13 cellular contexts compared by ENCODE assay signal in genomic region chr11:67379061-67380058, GRCh38. TPM values are rescaled to one million over a fixed set of nuclear protein-coding genes. Genes with fewer than 3 reads are reported as not detected.
A peak's percentile ranks its signal among the peaks of the same experiment; 100 is the strongest.
DNase-seq lines count a peak whose midpoint lies in the region; ATAC-seq and TF ChIP-seq lines count a peak whose summit lies in the region.
"Had no signal": no experiment of that assay in that cellular context is flagged by ENCODE, and none has a peak within 500 bp of the region (broad histone marks: within the 10 kb centered on the region; RNA-seq: fewer than 3 reads in every experiment).

No MANE protein-coding gene starts in this region.

- H3K4me3 ChIP-seq in Panc1 (ENCODE audit: low read depth in 2 of 2, low read length in 2 of 2): no peak overlapping the region
- no peak overlapping the region for H3K4me3 ChIP-seq in smooth muscle cell

- H4K20me1 ChIP-seq in smooth muscle cell (ENCODE audit: low read depth): no peaks in the 10 kb centered on the region

- CTCF ChIA-PET in Panc1 (lab: Charles Lee): interaction anchor here (1.7 to 7.7 kb wide), 3 partner anchors 8 to 118 kb away, joined by 5 to 207 read pairs (median 58); partner anchors contain the start of genes CLCF1 and POLD4

- H3K9me3 ChIP-seq in Panc1 (ENCODE audit: control insufficient read depth, insufficient read depth, low read depth, low read length) (no peaks in the 10 kb centered on the region), smooth muscle cell (replicated peaks; ENCODE audit: low read depth) (no peaks in the 10 kb centered on the region)

- H3K4me1 ChIP-seq in Panc1 (ENCODE audit: control insufficient read depth, insufficient read depth, low read length): peaks cover 71% of the 10 kb centered on the region
- H3K4me1 ChIP-seq in smooth muscle cell (ENCODE audit: low read depth): peaks cover 21% of the 10 kb centered on the region

- WGBS in smooth muscle cell (ENCODE audit: low lambda C conversion rate): 55% methylated on average over 22 of the region's 23 CpGs

- DNase-seq in ELR (ENCODE audit: low read depth): peak; percentile 84
- no peak for DNase-seq in Panc1 (ENCODE audit: low read depth, low spot score)
- DNase-seq in erythroblast (lab: John Stamatoyannopoulos, UW): peak; percentile 50 to 76
- no peak for DNase-seq in smooth muscle cell (lab: John Stamatoyannopoulos, UW; ENCODE audit: unreplicated experiment)
- DNase-seq in DMS153 (lab: John Stamatoyannopoulos, UW): no peak
- no peak for DNase-seq in HuH-7 (ENCODE audit: low spot score)
- no peak for DNase-seq in NCI-H2029 treated with DMSO at 0.1 percent for 48 hours (lab: John Stamatoyannopoulos, UW)
- DNase-seq: activated CD4-positive, CD25-positive, alpha-beta regulatory T cell; DMS53; NCI-H2171 treated with DMSO at 0.1 percent for 48 hours had no signal

- H2AFZ ChIP-seq in smooth muscle cell (ENCODE audit: low read depth): peak overlapping the region; percentile 0

- no peaks in the 10 kb centered on the region for H3K79me2 ChIP-seq in smooth muscle cell (ENCODE audit: low read depth)

- BruUV-seq in Panc1 (replicated peaks; lab: Mats Ljungman, UMichigan): no TSS peak

- H3K36me3 ChIP-seq in Panc1 (ENCODE audit: control insufficient read depth, insufficient read depth, low read length) (no peaks in the 10 kb centered on the region), smooth muscle cell (ENCODE audit: low read depth) (no peaks in the 10 kb centered on the region)

- peak overlapping the region; percentile 68 for H3K27ac ChIP-seq in Panc1 (ENCODE audit: low read length)
- H3K27ac ChIP-seq in smooth muscle cell (ENCODE audit: low read depth): no peak overlapping the region

- H3F3A ChIP-seq in smooth muscle cell (ENCODE audit: low read depth): no peaks in the 10 kb centered on the region

- intact Hi-C loops in Panc1 (cut with micrococcal nuclease; ENCODE audit: unreplicated experiment): loop anchor here (5.0 to 10.0 kb wide), 2 partner anchors 32 to 115 kb away; partner anchors contain the start of gene GRK2

- H3K27me3 ChIP-seq in Panc1 (ENCODE audit: control insufficient read depth, insufficient read depth, low read length) (no peaks in the 10 kb centered on the region), smooth muscle cell (ENCODE audit: low read depth) (no peaks in the 10 kb centered on the region)

- no peak for TF ChIP-seq POLR2A in erythroblast (IDR thresholded peaks at IDR 0.05; ENCODE audit: low read length)

- no peak for ATAC-seq in Panc1
- ATAC-seq in GM21737 (IDR thresholded peaks at IDR 0.05; ENCODE audit: unreplicated experiment): no peak

- POLR2A ChIA-PET in Panc1 (lab: Charles Lee): interaction anchor here (0.6 to 0.8 kb wide), 5 partner anchors 9 to 157 kb away, joined by 3 to 4 read pairs (median 3); partner anchors contain the start of gene POLD4

- in situ Hi-C loops in Panc1 (cut with HindIII; ENCODE audit: low pct_unique_long_range_greater_than_20kb, low sequenced_read_pairs): no loop called here

- H3K4me2 ChIP-seq in smooth muscle cell: peak overlapping the region; percentile 55

- no peak overlapping the region for H3K9ac ChIP-seq in smooth muscle cell (ENCODE audit: low read depth)

- TF ChIP-seq CTCF in Panc1 (IDR thresholded peaks at IDR 0.05) (no peak), smooth muscle cell (IDR thresholded peaks at IDR 0.05; ENCODE audit: borderline replicate concordance, insufficient read depth, poor library complexity, severe bottlenecking) (no peak)

RNA-seq across cellular contexts. Expression of gene CLCF1, which starts 6.0 kb away (rescaled TPM):
- total RNA-seq in Panc1 (2021; ENCODE audit: unreplicated experiment) (9.3 TPM), smooth muscle cell (7.3 and 12.2 TPM in 2 replicates)
- polyA plus RNA-seq in Panc1 (2012; ENCODE audit: insufficient read length): 9.0 TPM
- 4.6 and 6.2 TPM in 2 replicates for polyA plus RNA-seq in smooth muscle cell

RNA-seq across cellular contexts. Expression of gene RAD9A, which starts 12.4 kb away (rescaled TPM):
- 33.1 TPM for total RNA-seq in Panc1 (2021; ENCODE audit: unreplicated experiment)
- 24.4 TPM for polyA plus RNA-seq in Panc1 (2012; ENCODE audit: insufficient read length)
- 17.3 and 19.5 TPM in 2 replicates for total RNA-seq in smooth muscle cell
- polyA plus RNA-seq in smooth muscle cell: 20.3 and 21.4 TPM in 2 replicates

RNA-seq across cellular contexts. Expression of gene PPP1CA, which starts 22.3 kb away (rescaled TPM):
- total RNA-seq in Panc1 (2021; ENCODE audit: unreplicated experiment) (361 TPM), smooth muscle cell (99.3 and 123 TPM in 2 replicates)
- 412 TPM for polyA plus RNA-seq in Panc1 (2012; ENCODE audit: insufficient read length)
- 210 and 220 TPM in 2 replicates for polyA plus RNA-seq in smooth muscle cell

RNA-seq across cellular contexts. Expression of gene TBC1D10C, which starts 24.5 kb away (rescaled TPM):
- total RNA-seq in Panc1 (2021; ENCODE audit: unreplicated experiment) (0.33 TPM), smooth muscle cell (not detected in 2 replicates)
- 0.68 TPM for polyA plus RNA-seq in Panc1 (2012; ENCODE audit: insufficient read length)
- 0.32 TPM in 1 of 2 replicates, not detected in the other for polyA plus RNA-seq in smooth muscle cell
- total RNA-seq: lung microvascular endothelial cell, pulmonary artery endothelial cell had no signal

RNA-seq across cellular contexts. Expression of gene POLD4, which starts 26.0 kb away (rescaled TPM):
- total RNA-seq in Panc1 (2021; ENCODE audit: unreplicated experiment) (78.7 TPM), smooth muscle cell (61.4 and 78.0 TPM in 2 replicates)
- 119 TPM for polyA plus RNA-seq in Panc1 (2012; ENCODE audit: insufficient read length)
- polyA plus RNA-seq in smooth muscle cell: 113 and 133 TPM in 2 replicates

Comparison
In these comparisons a context has a peak if more than half of its experiments do, and no peak if none do; other contexts are left out.
1. DNase-seq: peak in ELR (single experiment) and erythroblast (2 of 2); none in Panc1 (single experiment), smooth muscle cell (single experiment), DMS153 (single experiment), HuH-7 (single experiment) and NCI-H2029 treated with DMSO at 0.1 percent for 48 hours (single experiment).